Comparison of ENCODE assay signal across 28 cellular contexts in the genomic region with DNA sequence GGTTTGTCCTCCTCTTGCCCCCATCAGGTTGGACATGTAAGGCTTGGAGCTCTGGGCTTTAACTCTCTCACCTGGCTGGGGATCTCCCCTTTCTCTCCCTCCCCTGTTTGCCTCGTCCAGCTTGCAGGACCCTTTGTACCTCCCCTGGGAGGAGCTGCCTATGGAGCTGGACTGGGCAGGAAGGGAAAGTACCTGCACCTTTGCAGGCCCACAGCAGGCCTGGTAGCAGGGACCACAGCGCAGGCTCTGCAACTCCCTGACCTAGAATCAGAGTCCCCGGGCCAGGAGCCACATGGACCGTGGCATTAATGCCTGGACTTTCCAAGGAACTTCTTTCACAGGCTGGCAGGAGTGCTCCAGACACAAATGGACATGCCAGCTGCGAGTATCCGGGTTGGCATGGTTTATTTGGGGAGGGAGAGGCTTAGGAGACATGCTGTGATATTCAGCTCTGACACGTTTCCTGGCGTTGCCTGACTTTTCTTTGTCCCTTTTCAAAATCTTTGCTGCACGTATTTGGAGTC.
"Had no signal": no experiment of that assay in that cellular context is flagged by ENCODE, and none has a peak within 500 bp of the region (broad histone marks: within the 10 kb centered on the region; RNA-seq: fewer than 3 reads in every experiment).

No MANE protein-coding gene starts in this region.

- H3K4me1 ChIP-seq: colonic mucosa, gastrocnemius medialis, left ventricle myocardium inferior, pancreas, right atrium auricular region had no signal

- H3K36me3 ChIP-seq: colonic mucosa, gastrocnemius medialis, left ventricle myocardium inferior, pancreas, right atrium auricular region had no signal

- H2AFZ ChIP-seq: hepatocyte had no signal

- H3K9me3 ChIP-seq: colonic mucosa, gastrocnemius medialis, left ventricle myocardium inferior, pancreas, right atrium auricular region, testis had no signal

- H3K27me3 ChIP-seq: colonic mucosa, gastrocnemius medialis, hepatocyte, pancreas, right atrium auricular region, testis had no signal

- DNase-seq: activated CD4-positive, alpha-beta T cell treated with anti-CD3 and anti-CD28 coated beads for 4 hours; activated CD4-positive, alpha-beta T cell treated with anti-CD3 and anti-CD28 coated beads, Interleukin-2, amount 50 U/mL, for 4 hours; activated naive CD4-positive, alpha-beta T cell; activated T-cell treated with anti-CD3 and anti-CD28 coated beads for 4 hours; activated T-cell treated with anti-CD3 and anti-CD28 coated beads, Interleukin-2, amount 50 U/mL, for 72 hours; colonic mucosa; effector memory CD4-positive, alpha-beta T cell; gastrocnemius medialis; islet precursor cell; left ventricle myocardium inferior; naive B cell; nephron progenitor cell; pancreas; stimulated activated CD4-positive, alpha-beta T cell treated with anti-CD3 and anti-CD28 coated beads, Interleukin-15, amount 100 ng/mL, for 24 hours; stimulated activated CD4-positive, alpha-beta T cell treated with anti-CD3 and anti-CD28 coated beads, Interleukin-2, amount 100 ng/mL, for 24 hours; stimulated activated naive CD4-positive, alpha-beta T cell treated with Interleukin-2 at 50 U/mL for 16 hours; T-helper 1 cell; testis; trophoblast cell had no signal

- FAIRE-seq: bronchial epithelial cell, pancreas, TTC549, urothelium cell line had no signal

- ATAC-seq: activated naive CD4-positive, alpha-beta T cell treated with anti-CD3 and anti-CD28 coated beads, Interleukin-2, amount 50 U/mL, for 72 hours; activated T-cell treated with anti-CD3 and anti-CD28 coated beads, Interleukin-2, amount 50 U/mL, for 72 hours; gastrocnemius medialis; pancreas had no signal

- H3K27ac ChIP-seq: colonic mucosa, dorsolateral prefrontal cortex, gastrocnemius medialis, hepatocyte, left ventricle myocardium inferior, pancreas, right atrium auricular region, testis, VCaP had no signal

- H3K79me2 ChIP-seq: hepatocyte had no signal

- H3K4me2 ChIP-seq: hepatocyte had no signal

- H3K4me3 ChIP-seq: colonic mucosa, dorsolateral prefrontal cortex, gastrocnemius medialis, hepatocyte, left ventricle myocardium inferior, lung, pancreas, right atrium auricular region, testis had no signal
